ENCODE assay signal across 13 cellular contexts in the genomic region with DNA sequence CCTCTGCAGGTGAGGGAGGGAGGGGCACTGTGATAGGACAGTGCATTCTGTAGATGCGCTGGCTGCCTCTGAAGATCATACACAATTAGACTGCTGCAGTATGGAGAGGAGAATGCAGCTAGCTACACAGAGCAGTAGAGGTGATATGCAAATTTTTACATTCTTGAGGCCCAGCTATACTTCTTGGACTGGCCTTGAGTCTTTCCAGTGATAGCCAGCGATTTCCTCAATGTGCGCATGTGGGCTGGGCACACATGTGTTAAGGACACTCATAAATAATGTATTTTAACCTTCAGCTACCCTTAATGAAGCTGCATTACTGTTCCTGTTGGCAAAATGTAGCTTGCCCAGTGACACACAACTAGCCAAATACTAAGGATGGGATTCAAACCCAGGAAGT. TPM values are rescaled to one million over a fixed set of nuclear protein-coding genes. Genes with fewer than 3 reads are reported as not detected.
A peak's percentile ranks its signal among the peaks of the same experiment; 100 is the strongest.
DNase-seq lines count a peak whose midpoint lies in the region; ATAC-seq and TF ChIP-seq lines count a peak whose summit lies in the region.
"Had no signal": no experiment of that assay in that cellular context is flagged by ENCODE, and none has a peak within 500 bp of the region (broad histone marks: within the 10 kb centered on the region; RNA-seq: fewer than 3 reads in every experiment).

No MANE protein-coding gene starts in this region.

- H3K36me3 Mint-ChIP-seq in activated T-cell treated with anti-CD3 and anti-CD28 coated beads, Interleukin-2, amount 50 U/mL, for 72 hours (ENCODE audit: insufficient read depth in 2 of 2): peaks cover 28 to 48% of the 10 kb centered on the region in 2 donors
- peaks cover 60% of the 10 kb centered on the region for H3K36me3 Mint-ChIP-seq in activated T-cell treated with anti-CD3 and anti-CD28 coated beads, Interleukin-2, amount 50 U/mL, for 4 hours (ENCODE audit: insufficient read depth)
- peaks cover 25% of the 10 kb centered on the region for H3K36me3 Mint-ChIP-seq in memory B cell

- no peaks in the 10 kb centered on the region for H3K9me3 Mint-ChIP-seq in activated T-cell treated with anti-CD3 and anti-CD28 coated beads, Interleukin-2, amount 50 U/mL, for 72 hours
- no peaks in the 10 kb centered on the region for H3K9me3 Mint-ChIP-seq in activated T-cell treated with anti-CD3 and anti-CD28 coated beads, Interleukin-2, amount 50 U/mL, for 4 hours
- no peaks in the 10 kb centered on the region for H3K9me3 Mint-ChIP-seq in memory B cell

- H3K4me3 ChIP-seq in breast epithelium: no peak overlapping the region
- no peak overlapping the region for H3K4me3 ChIP-seq in upper lobe of right lung
- H3K4me3 ChIP-seq: colonic mucosa had no signal

- H3K27ac ChIP-seq in breast epithelium (peak overlapping the region; percentile 23 to 84), upper lobe of right lung (peak overlapping the region; percentile 65)
- H3K27ac ChIP-seq: colonic mucosa had no signal

- no peaks in the 10 kb centered on the region for H3K36me3 ChIP-seq in breast epithelium
- peaks cover 99% of the 10 kb centered on the region for H3K36me3 ChIP-seq in upper lobe of right lung

- DNase-seq in activated T-cell treated with anti-CD3 and anti-CD28 coated beads, Interleukin-2, amount 50 U/mL, for 72 hours: no peak
- DNase-seq in activated T-cell treated with anti-CD3 and anti-CD28 coated beads, Interleukin-2, amount 50 U/mL, for 4 hours: no peak
- DNase-seq in breast epithelium (ENCODE audit: low spot score in 2 of 2) (no peak), memory B cell (ENCODE audit: low spot score in 2 of 2) (no peak), upper lobe of right lung (no peak), UCSD-AML1 (lab: John Stamatoyannopoulos, UW; ENCODE audit: unreplicated experiment) (no peak), OCI-M2 (lab: John Stamatoyannopoulos, UW; ENCODE audit: unreplicated experiment) (no peak)
- DNase-seq: colonic mucosa, DMS79, head of caudate nucleus, NCI-H146, right cardiac atrium had no signal

- peak overlapping the region in 1 of 2 donors; percentile 80 for H3K4me3 Mint-ChIP-seq in activated T-cell treated with anti-CD3 and anti-CD28 coated beads, Interleukin-2, amount 50 U/mL, for 72 hours
- H3K4me3 Mint-ChIP-seq in activated T-cell treated with anti-CD3 and anti-CD28 coated beads, Interleukin-2, amount 50 U/mL, for 4 hours: no peak overlapping the region
- H3K4me3 Mint-ChIP-seq in memory B cell: no peak overlapping the region

- H3K4me1 ChIP-seq in breast epithelium (no peaks in the 10 kb centered on the region), upper lobe of right lung (peaks cover 12% of the 10 kb centered on the region)
- H3K4me1 ChIP-seq: colonic mucosa had no signal

- no peak for TF ChIP-seq POLR2A in breast epithelium (IDR thresholded peaks at IDR 0.05)

- TF ChIP-seq CTCF in breast epithelium (IDR thresholded peaks at IDR 0.05) (no peak), upper lobe of right lung (IDR thresholded peaks at IDR 0.05) (no peak)

- H3K27me3 Mint-ChIP-seq in activated T-cell treated with anti-CD3 and anti-CD28 coated beads, Interleukin-2, amount 50 U/mL, for 72 hours (ENCODE audit: low read depth): no peaks in the 10 kb centered on the region
- H3K27me3 Mint-ChIP-seq in activated T-cell treated with anti-CD3 and anti-CD28 coated beads, Interleukin-2, amount 50 U/mL, for 4 hours (ENCODE audit: low read depth): no peaks in the 10 kb centered on the region
- H3K27me3 Mint-ChIP-seq in memory B cell: no peaks in the 10 kb centered on the region

- no peak for ATAC-seq in activated T-cell treated with anti-CD3 and anti-CD28 coated beads, Interleukin-2, amount 50 U/mL, for 72 hours (replicated peaks in 1 of 2)
- no peak for ATAC-seq in activated T-cell treated with anti-CD3 and anti-CD28 coated beads, Interleukin-2, amount 50 U/mL, for 4 hours
- ATAC-seq in memory B cell (ENCODE audit: low read depth) (no peak), upper lobe of right lung (no peak), GM21528 (IDR thresholded peaks at IDR 0.05; ENCODE audit: low FRiP score, unreplicated experiment) (no peak)
- ATAC-seq: right cardiac atrium had no signal

- peak overlapping the region; percentile 98 for H3K27ac Mint-ChIP-seq in activated T-cell treated with anti-CD3 and anti-CD28 coated beads, Interleukin-2, amount 50 U/mL, for 72 hours
- H3K27ac Mint-ChIP-seq in memory B cell: peak overlapping the region; percentile 47

- H3K4me1 Mint-ChIP-seq in activated T-cell treated with anti-CD3 and anti-CD28 coated beads, Interleukin-2, amount 50 U/mL, for 72 hours (ENCODE audit: low read depth): peaks cover 60% of the 10 kb centered on the region
- H3K4me1 Mint-ChIP-seq in activated T-cell treated with anti-CD3 and anti-CD28 coated beads, Interleukin-2, amount 50 U/mL, for 4 hours (ENCODE audit: low read depth): peaks cover 58% of the 10 kb centered on the region
- peaks cover 5% of the 10 kb centered on the region for H3K4me1 Mint-ChIP-seq in memory B cell

- no peaks in the 10 kb centered on the region for H3K9me3 ChIP-seq in breast epithelium
- no peaks in the 10 kb centered on the region for H3K9me3 ChIP-seq in upper lobe of right lung
- H3K9me3 ChIP-seq: colonic mucosa had no signal

- intact Hi-C loops in breast epithelium (cut with DNase I; ENCODE audit: low total_unique reads): no loop called here
- intact Hi-C loops in upper lobe of right lung (cut with DNase I): no loop called here

- no peaks in the 10 kb centered on the region for H3K27me3 ChIP-seq in breast epithelium
- H3K27me3 ChIP-seq in upper lobe of right lung: no peaks in the 10 kb centered on the region
- H3K27me3 ChIP-seq: colonic mucosa had no signal

RNA-seq across cellular contexts. Expression of a gene that starts 19.0 kb away (rescaled TPM):
- total RNA-seq in activated T-cell treated with anti-CD3 and anti-CD28 coated beads, Interleukin-2, amount 50 U/mL, for 72 hours: 10 to 100 TPM; 15.9 to 21.0 TPM
- 10 to 100 TPM; 24.3 to 25.3 (median 25.3) TPM for total RNA-seq in activated T-cell treated with anti-CD3 and anti-CD28 coated beads, Interleukin-2, amount 50 U/mL, for 4 hours
- total RNA-seq in breast epithelium (10 to 100 TPM; 13.5 to 40.8 (median 14.7) TPM), upper lobe of right lung (8.0 TPM)

RNA-seq across cellular contexts. Expression of a gene that starts 27.2 kb away (rescaled TPM):
- 10 to 100 TPM; 85.6 to 100.0 TPM for total RNA-seq in activated T-cell treated with anti-CD3 and anti-CD28 coated beads, Interleukin-2, amount 50 U/mL, for 72 hours
- 10 to 100 TPM; 34.6 to 44.1 (median 37.9) TPM for total RNA-seq in activated T-cell treated with anti-CD3 and anti-CD28 coated beads, Interleukin-2, amount 50 U/mL, for 4 hours
- total RNA-seq in breast epithelium: 100 to 1,000 TPM in 2 of 3 donors, 10 to 100 TPM in 1; 91.1 to 254 (median 100) TPM
- total RNA-seq in upper lobe of right lung: 143 TPM
